Comparison of ENCODE assay signal across 8 cellular contexts in the genomic region with DNA sequence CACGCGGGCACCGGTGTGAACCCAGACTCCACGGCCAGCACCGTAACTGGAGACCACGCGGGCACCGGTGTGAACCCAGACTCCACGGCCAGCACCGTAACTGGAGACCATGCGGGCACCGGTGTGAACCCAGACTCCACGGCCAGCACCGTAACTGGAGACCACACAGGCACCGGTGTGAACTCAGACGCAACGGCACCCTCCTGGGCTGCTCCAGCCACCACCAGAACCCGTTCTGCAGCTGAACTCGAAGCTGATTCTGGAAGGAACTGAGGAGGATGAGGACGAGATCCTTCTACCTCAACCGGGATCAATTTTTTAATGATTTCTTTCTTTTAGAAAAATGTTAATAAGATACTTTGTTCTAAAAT. TPM values are rescaled to one million over a fixed set of nuclear protein-coding genes. Genes with fewer than 3 reads are reported as not detected.
DNase-seq lines count a peak whose midpoint lies in the region; ATAC-seq and TF ChIP-seq lines count a peak whose summit lies in the region.
"Not testable (repeated sequence)": the region's sequence is repeated elsewhere in the genome, so short reads cannot be mapped to it uniquely, and the experiment has no call there.
"Had no signal": no experiment of that assay in that cellular context is flagged by ENCODE, and none has a peak within 500 bp of the region (broad histone marks: within the 10 kb centered on the region; RNA-seq: fewer than 3 reads in every experiment).

No MANE protein-coding gene starts in this region.

- not testable (repeated sequence) for TF ChIP-seq CTCF in dorsolateral prefrontal cortex (IDR thresholded peaks at IDR 0.05 in 54 of 56, conservative IDR thresholded peaks at IDR 0.05 in 2 of 56; ENCODE audit: low read depth in 1 of 56, partially characterized antibody in 56 of 56); gastroesophageal sphincter (IDR thresholded peaks at IDR 0.05); psoas muscle (IDR thresholded peaks at IDR 0.05); gastrocnemius medialis (IDR thresholded peaks at IDR 0.05 in 4 of 5, conservative IDR thresholded peaks at IDR 0.05 in 1 of 5); thyroid gland (IDR thresholded peaks at IDR 0.05)

- intact Hi-C loops in dorsolateral prefrontal cortex (cut with DNase I) = loop anchor here in 1 of 2 donors (10.0 kb wide), 1 partner anchor 152 kb away; no protein-coding TSS in a partner anchor
- intact Hi-C loops in psoas muscle (cut with DNase I); gastrocnemius medialis (cut with DNase I; ENCODE audit: low total_unique reads); thyroid gland (cut with DNase I): not testable (repeated sequence)

- H3K27me3 ChIP-seq in dorsolateral prefrontal cortex; gastroesophageal sphincter; psoas muscle (ENCODE audit: insufficient read depth in 3 of 3, low read length in 2 of 3); gastrocnemius medialis; stomach smooth muscle (ENCODE audit: control insufficient read depth in 1 of 2, insufficient read depth in 2 of 2, low read length in 2 of 2); thyroid gland: not testable (repeated sequence)

- not testable (repeated sequence) for H3K9me3 ChIP-seq in gastroesophageal sphincter; psoas muscle; gastrocnemius medialis; stomach smooth muscle (ENCODE audit: control insufficient read depth in 2 of 2, low read length in 2 of 2); thyroid gland

- H3K36me3 ChIP-seq in gastroesophageal sphincter; psoas muscle (ENCODE audit: insufficient read depth in 1 of 2, low read depth in 1 of 2); gastrocnemius medialis; stomach smooth muscle (ENCODE audit: control insufficient read depth in 2 of 2, insufficient read depth in 2 of 2, low read length in 2 of 2); thyroid gland: not testable (repeated sequence)

- not testable (repeated sequence) for ATAC-seq in gastroesophageal sphincter, psoas muscle, gastrocnemius medialis

- in situ Hi-C loops in gastrocnemius medialis (cut with MboI; ENCODE audit: low sequenced_read_pairs in 4 of 4) = not testable (repeated sequence)

- TF ChIP-seq POLR2A in gastroesophageal sphincter (IDR thresholded peaks at IDR 0.05); gastrocnemius medialis (IDR thresholded peaks at IDR 0.05); thyroid gland (IDR thresholded peaks at IDR 0.05): not testable (repeated sequence)

- peak overlapping the region in 1 of 2 donors; percentile 36 for H3K9ac ChIP-seq in stomach smooth muscle (ENCODE audit: low read length in 2 of 2)

- WGBS in gastroesophageal sphincter (ENCODE audit: low coverage in 1 of 2), 2 donors = 88 to 92% methylated on average over 7 to 8 of the region's 21 CpGs
- 59 to 87% (median 77%) methylated on average over 13 to 20 of the region's 21 CpGs for WGBS in psoas muscle, 3 donors
- WGBS in thyroid gland, 2 donors = 51 to 69% methylated on average over 4 to 9 of the region's 21 CpGs

- peak overlapping the region in 53 of 59 donors; percentile 15 to 90 (median 81) for H3K27ac ChIP-seq in dorsolateral prefrontal cortex
- peak overlapping the region; percentile 50 to 85 (median 84) for H3K27ac ChIP-seq in gastroesophageal sphincter
- peak overlapping the region; percentile 81 for H3K27ac ChIP-seq in psoas muscle
- H3K27ac ChIP-seq in gastrocnemius medialis = peak overlapping the region; percentile 12 to 80 (median 75)
- H3K27ac ChIP-seq in stomach smooth muscle (ENCODE audit: low read length) = peak overlapping the region; percentile 88
- H3K27ac ChIP-seq in thyroid gland = peak overlapping the region; percentile 77 to 97 (median 96)

- not testable (repeated sequence) for TF ChIP-seq EP300 in gastroesophageal sphincter (IDR thresholded peaks at IDR 0.05)

- peak overlapping the region in 22 of 59 donors; percentile 12 to 49 (median 33) for H3K4me3 ChIP-seq in dorsolateral prefrontal cortex
- H3K4me3 ChIP-seq in gastroesophageal sphincter = peak overlapping the region in 1 of 2 donors; percentile 36
- H3K4me3 ChIP-seq in psoas muscle; gastrocnemius medialis; thyroid gland (replicated peaks in 1 of 3): not testable (repeated sequence)
- H3K4me3 ChIP-seq in stomach smooth muscle (ENCODE audit: low read length in 2 of 2) = peak overlapping the region in 1 of 2 donors; percentile 67

- H3K4me1 ChIP-seq in gastroesophageal sphincter (peaks cover 0 to 89% (median 7%) of the 10 kb centered on the region in 3 donors), psoas muscle (peaks cover 20% of the 10 kb centered on the region), gastrocnemius medialis (peaks cover 16 to 18% of the 10 kb centered on the region in 2 donors), stomach smooth muscle (ENCODE audit: control insufficient read depth, insufficient read depth, low read length) (peaks cover 36% of the 10 kb centered on the region), thyroid gland (peaks cover 14 to 21% of the 10 kb centered on the region in 2 donors)

- DNase-seq in dorsolateral prefrontal cortex = peak in 1 of 10 donors; percentile 21
- DNase-seq in mesenteric fat pad (ENCODE audit: low spot score) = peak; percentile 28
- DNase-seq in psoas muscle = not testable (repeated sequence)
- DNase-seq in gastrocnemius medialis = peak in 1 of 2 donors; percentile 4
- DNase-seq in thyroid gland = peak in 1 of 2 donors; percentile 37

RNA-seq across cellular contexts. Expression of gene DIP2C, which starts 56.7 kb away (rescaled TPM):
- 100 to 1,000 TPM in 1 of 120 experiments, 10 to 100 TPM in 119; 39.6 to 102 (median 58.2) TPM for total RNA-seq in dorsolateral prefrontal cortex
- 10 to 100 TPM; 40.8 to 73.8 (median 47.7) TPM for total RNA-seq in gastroesophageal sphincter
- total RNA-seq in mesenteric fat pad = 38.5 TPM
- total RNA-seq in psoas muscle = 10 to 100 TPM; 25.0 to 32.0 (median 30.4) TPM
- polyA plus RNA-seq in psoas muscle = 10 to 100 TPM in 2 of 3 donors, 1 to 10 TPM in 1; 7.7 to 17.1 (median 10.3) TPM
- 10 to 100 TPM; 19.1 to 60.0 (median 30.2) TPM for total RNA-seq in gastrocnemius medialis
- 10 to 100 TPM; 11.4 to 14.6 (median 12.3) TPM for total RNA-seq in thyroid gland
- polyA plus RNA-seq: CD14-positive monocyte had no signal
